25 cellular contexts compared by ENCODE assay signal in genomic region chr13:53060840-53061485, GRCh38. TPM values are rescaled to one million over a fixed set of nuclear protein-coding genes. Genes with fewer than 3 reads are reported as not detected.
"Had no signal": no experiment of that assay in that cellular context is flagged by ENCODE, and none has a peak within 500 bp of the region (broad histone marks: within the 10 kb centered on the region; RNA-seq: fewer than 3 reads in every experiment).

No MANE protein-coding gene starts in this region.

- H3K27ac ChIP-seq: epithelial cell of prostate, foreskin keratinocyte, ovary, spleen, tibial nerve, uterus, WERI-Rb-1 had no signal

- H3K4me3 Mint-ChIP-seq: mesothelial cell of epicardium; nephron progenitor cell; stimulated activated naive B cell treated with anti-CD40 and anti-IgM and Interleukin-4, amounts not matched to agents 10 μg/mL and 1 μg/mL and 100 μg/mL, for 72 hours had no signal

- H3K9me3 ChIP-seq: ovary, spleen, tibial nerve, uterus had no signal

- H3K4me1 Mint-ChIP-seq: stimulated activated naive B cell treated with anti-CD40 and anti-IgM and Interleukin-4, amounts not matched to agents 10 μg/mL and 1 μg/mL and 100 μg/mL, for 72 hours had no signal

- H3K27me3 Mint-ChIP-seq: stimulated activated naive B cell treated with anti-CD40 and anti-IgM and Interleukin-4, amounts not matched to agents 10 μg/mL and 1 μg/mL and 100 μg/mL, for 72 hours had no signal

- DNase-seq: activated CD4-positive, alpha-beta T cell treated with anti-CD3 and anti-CD28 coated beads, Interleukin-2, amount 50 U/mL, for 4 hours; activated naive CD4-positive, alpha-beta T cell treated with Interleukin-2 at 50 U/mL for 16 hours; cerebellar nuclear complex; dermis blood vessel endothelial cell; foreskin keratinocyte; glutamatergic neuron; islet precursor cell; nephron progenitor cell; ovary; spleen; stimulated activated CD4-positive, alpha-beta T cell treated with anti-CD3 and anti-CD28 coated beads, Interleukin-4, amount 100 ng/mL, for 4 hours; stimulated activated naive B cell treated with anti-CD40 and anti-IgM and Interleukin-4, amounts not matched to agents 10 μg/mL and 1 μg/mL and 100 μg/mL, for 72 hours; T-helper 2 cell; uterus; WERI-Rb-1 had no signal

- ATAC-seq: foreskin keratinocyte; left lobe of liver; sciatic nerve; stimulated activated naive B cell treated with anti-CD40 and anti-IgM and Interleukin-4, amounts not matched to agents 10 μg/mL and 1 μg/mL and 100 μg/mL, for 72 hours had no signal

- H3K36me3 ChIP-seq: ovary, spleen, tibial nerve, uterus, WERI-Rb-1 had no signal

- H3K9me3 Mint-ChIP-seq: activated T-helper 2 cell treated with anti-CD3 and anti-CD28 coated beads, Interferon-gamma antibody, Interleukin-2, Interleukin-4, amounts not matched to agents 10 μg/mL and 5 μg/mL and 100 μg/mL, durations not matched to agents 14 hours and 24 hours and 36 hours; mesothelial cell of epicardium; nephron progenitor cell had no signal

- H3K27ac Mint-ChIP-seq: activated T-helper 2 cell treated with anti-CD3 and anti-CD28 coated beads, Interferon-gamma antibody, Interleukin-2, Interleukin-4, amounts not matched to agents 10 μg/mL and 5 μg/mL and 100 μg/mL, durations not matched to agents 14 hours and 24 hours and 36 hours; mesothelial cell of epicardium; nephron progenitor cell; stimulated activated naive B cell treated with anti-CD40 and anti-IgM and Interleukin-4, amounts not matched to agents 10 μg/mL and 1 μg/mL and 100 μg/mL, for 72 hours had no signal

- H3K36me3 Mint-ChIP-seq: mesothelial cell of epicardium; stimulated activated naive B cell treated with anti-CD40 and anti-IgM and Interleukin-4, amounts not matched to agents 10 μg/mL and 1 μg/mL and 100 μg/mL, for 72 hours had no signal

- H3K27me3 ChIP-seq: foreskin keratinocyte, ovary, tibial nerve, uterus had no signal

- H3K4me3 ChIP-seq: lung, ovary, spleen, tibial nerve, uterus had no signal

- H3K4me1 ChIP-seq: foreskin keratinocyte, spleen, uterus had no signal

RNA-seq across cellular contexts. Expression of gene OLFM4, which starts 32.4 kb away (rescaled TPM):
- total RNA-seq: activated T-helper 2 cell treated with anti-CD3 and anti-CD28 coated beads, Interferon-gamma antibody, Interleukin-2, Interleukin-4, amounts not matched to agents 10 μg/mL and 5 μg/mL and 100 μg/mL, durations not matched to agents 14 hours and 24 hours and 36 hours; fibroblast of lung; foreskin keratinocyte; mesothelial cell of epicardium; myocyte; SK-MEL-5 had no signal
